Comparison of ENCODE assay signal across 8 cellular contexts in the genomic region with DNA sequence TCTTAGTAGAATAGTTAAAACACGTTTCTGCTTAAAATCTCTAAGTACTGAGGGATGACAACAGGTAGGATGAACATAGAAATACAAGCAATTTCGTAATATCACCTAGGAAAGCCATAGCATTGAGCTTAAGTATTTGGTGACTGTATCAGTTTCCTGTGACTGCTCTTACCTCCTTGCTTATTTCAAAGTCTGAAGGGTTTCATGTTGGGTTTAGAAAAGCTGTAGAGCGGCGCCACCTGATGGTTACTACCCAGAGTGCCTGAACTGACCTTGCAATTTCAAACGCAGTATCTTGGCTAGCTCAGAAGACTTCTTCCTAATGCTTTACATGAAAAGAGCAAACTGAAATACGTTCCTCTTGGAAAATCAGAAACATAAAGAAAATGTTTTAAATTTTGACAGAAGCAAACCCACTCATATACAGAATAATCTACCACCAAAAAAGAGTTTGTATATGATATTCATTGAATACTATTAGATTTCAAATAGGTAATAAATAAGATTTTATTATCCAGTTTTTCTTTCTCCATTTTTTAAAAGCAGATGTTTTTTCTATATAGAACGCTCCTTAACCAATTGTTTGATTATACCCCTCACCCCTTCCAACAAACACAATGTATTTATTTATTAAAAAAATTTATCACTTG.
DNase-seq lines count a peak whose midpoint lies in the region; ATAC-seq and TF ChIP-seq lines count a peak whose summit lies in the region.

No MANE protein-coding gene starts in this region.

- TF ChIP-seq CTCF in cardiac muscle cell (IDR thresholded peaks at IDR 0.05; ENCODE audit: low read depth, low read length), result peak; percentile 78

- no peaks in the 10 kb centered on the region for H3K9me3 ChIP-seq in cardiac muscle cell (ENCODE audit: low read depth)

- TF ChIP-seq POLR2A in GM18505 (IDR thresholded peaks at IDR 0.05; ENCODE audit: borderline replicate concordance, extremely low read depth, insufficient read depth, insufficient read length), result no peak

- in situ Hi-C loops in SK-MEL-5 (cut with HindIII; ENCODE audit: low pct_unique_long_range_greater_than_20kb, low sequenced_read_pairs), result no loop called here

- no peak overlapping the region for H3K4me3 ChIP-seq in cardiac muscle cell
- no peak overlapping the region for H3K4me3 ChIP-seq in skeletal muscle cell (ENCODE audit: low read depth, low read length)

- H3K36me3 ChIP-seq in cardiac muscle cell, result no peaks in the 10 kb centered on the region

- ATAC-seq in GM18505 (IDR thresholded peaks at IDR 0.05; ENCODE audit: unreplicated experiment), result peak; percentile 64
- peak; percentile 64 for ATAC-seq in HG03469 (IDR thresholded peaks at IDR 0.05; ENCODE audit: unreplicated experiment)

- no peak overlapping the region for H3K27ac ChIP-seq in cardiac muscle cell

- no peaks in the 10 kb centered on the region for H3K27me3 ChIP-seq in cardiac muscle cell

- no peaks in the 10 kb centered on the region for H3K4me1 ChIP-seq in cardiac muscle cell (ENCODE audit: low read depth)

- DNase-seq in SK-MEL-5 (ENCODE audit: low read depth, low spot score) (peak; percentile 92), cardiac muscle cell (ENCODE audit: low read depth in 1 of 2, low spot score in 1 of 2) (peak; percentile 75 to 86), skeletal muscle cell (ENCODE audit: low read depth) (peak; percentile 36), HK-2 (ENCODE audit: unreplicated experiment) (no peak), NCI-H526 treated with DMSO at 0.1 percent for 48 hours (lab: John Stamatoyannopoulos, UW) (no peak)
- peak; percentile 73 for DNase-seq in activated gamma-delta T cell treated with anti-CD3 and anti-CD28 coated beads, Interleukin-2, amount 50 U/mL, for 16 hours (ENCODE audit: low read depth)

Comparison
In these comparisons a context has a peak if more than half of its experiments do, and no peak if none do; other contexts are left out.
1. DNase-seq: peak in SK-MEL-5 (single experiment), activated gamma-delta T cell treated with anti-CD3 and anti-CD28 coated beads, Interleukin-2, amount 50 U/mL, for 16 hours (single experiment), cardiac muscle cell (2 of 2) and skeletal muscle cell (single experiment); none in HK-2 (single experiment) and NCI-H526 treated with DMSO at 0.1 percent for 48 hours (single experiment).